Comparison of ENCODE assay signal across 14 cellular contexts in genomic region chr12:100484891-100485511, GRCh38. TPM values are rescaled to one million over a fixed set of nuclear protein-coding genes. Genes with fewer than 3 reads are reported as not detected.
DNase-seq lines count a peak whose midpoint lies in the region; ATAC-seq and TF ChIP-seq lines count a peak whose summit lies in the region.
"Had no signal": no experiment of that assay in that cellular context is flagged by ENCODE, and none has a peak within 500 bp of the region (broad histone marks: within the 10 kb centered on the region; RNA-seq: fewer than 3 reads in every experiment).

No MANE protein-coding gene starts in this region.

- H3K27me3 ChIP-seq in Peyer's patch = no peaks in the 10 kb centered on the region
- no peaks in the 10 kb centered on the region for H3K27me3 ChIP-seq in right lobe of liver

- H3K9me3 ChIP-seq in Peyer's patch = no peaks in the 10 kb centered on the region
- no peaks in the 10 kb centered on the region for H3K9me3 ChIP-seq in right lobe of liver

- ATAC-seq in right lobe of liver (peak; percentile 57 to 76 (median 67)), HG02588 (IDR thresholded peaks at IDR 0.05; ENCODE audit: unreplicated experiment) (no peak)

- H3K4me3 ChIP-seq in Peyer's patch (no peak overlapping the region), right lobe of liver (no peak overlapping the region)

- intact Hi-C loops in right lobe of liver (cut with DNase I) = no loop called here

- H3K36me3 ChIP-seq in Peyer's patch = no peaks in the 10 kb centered on the region
- H3K36me3 ChIP-seq in right lobe of liver = no peaks in the 10 kb centered on the region

- DNase-seq in Peyer's patch (no peak), iris pigment epithelial cell (ENCODE audit: low read depth) (peak; percentile 33), right lobe of liver (no peak), NCI-H1694 treated with DMSO at 0.1 percent for 48 hours (lab: John Stamatoyannopoulos, UW) (no peak), NCI-H526 (lab: John Stamatoyannopoulos, UW) (no peak)
- no peak for DNase-seq in central memory CD4-positive, alpha-beta T cell
- DNase-seq: ACHN; C1 segment of cervical spinal cord; CD4-positive, alpha-beta T cell; DMS79; GOT3; H9 had no signal

- H3K4me1 ChIP-seq in Peyer's patch (peaks cover 0 to 18% (median 0%) of the 10 kb centered on the region in 4 donors), right lobe of liver (peaks cover 0 to 69% (median 17%) of the 10 kb centered on the region in 4 donors)

- TF ChIP-seq CTCF in Peyer's patch (IDR thresholded peaks at IDR 0.05) (no peak), right lobe of liver (IDR thresholded peaks at IDR 0.05) (no peak)

- H3K27ac ChIP-seq in Peyer's patch (peak overlapping the region in 3 of 4 donors; percentile 23 to 67 (median 40)), right lobe of liver (peak overlapping the region; percentile 7 to 74 (median 46))

- TF ChIP-seq POLR2A in Peyer's patch (IDR thresholded peaks at IDR 0.05) (no peak), right lobe of liver (IDR thresholded peaks at IDR 0.05) (no peak)

RNA-seq across cellular contexts. Expression of gene NR1H4, which starts 11.3 kb away (rescaled TPM):
- total RNA-seq in Peyer's patch (100 to 1,000 TPM in 3 of 4 donors, 10 to 100 TPM in 1; 75.1 to 316 (median 227) TPM), right lobe of liver (10 to 100 TPM; 52.4 to 81.7 (median 62.6) TPM)
- total RNA-seq: CD4-positive, alpha-beta T cell; G401; H9 had no signal
